In the genomic region with DNA sequence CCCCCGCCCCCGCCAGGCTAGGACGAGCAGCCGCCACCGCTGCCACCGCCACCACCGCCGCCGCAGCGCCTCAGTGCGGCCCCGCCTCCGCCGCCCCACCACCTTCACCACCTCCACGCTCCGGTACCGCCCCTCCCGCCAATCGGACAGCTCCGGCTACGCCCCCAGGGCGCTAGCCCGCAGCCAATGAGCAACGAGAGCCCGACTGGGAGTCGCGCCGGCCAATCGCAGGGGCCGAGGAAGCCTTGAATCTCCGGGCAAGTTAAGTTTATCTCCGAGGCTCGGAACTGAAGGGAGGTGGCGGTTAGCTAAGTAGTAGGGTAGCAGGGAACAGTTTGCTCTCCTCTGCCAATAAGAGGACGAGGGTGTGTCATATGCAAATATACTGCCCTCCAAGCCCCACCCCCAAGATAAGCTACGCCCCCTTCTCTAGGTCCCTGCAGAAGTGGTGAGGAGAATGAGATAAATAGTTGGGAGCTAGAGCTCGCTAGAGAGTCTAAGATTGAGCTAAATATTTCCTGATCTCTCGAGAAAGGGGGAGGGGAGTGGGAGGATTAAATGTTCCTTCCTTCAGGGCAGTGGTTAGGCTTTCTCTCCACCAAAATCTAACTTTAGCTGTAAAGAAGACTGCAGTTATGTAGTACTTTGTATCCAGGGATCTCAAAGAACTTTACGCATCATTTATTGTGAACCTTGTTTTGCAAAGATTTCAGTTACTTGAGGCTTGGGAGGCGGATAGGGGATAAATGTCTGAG, we compare ENCODE assay signal across 8 cellular contexts. TPM values are rescaled to one million over a fixed set of nuclear protein-coding genes. Genes with fewer than 3 reads are reported as not detected.
A peak's percentile ranks its signal among the peaks of the same experiment; 100 is the strongest.
DNase-seq lines count a peak whose midpoint lies in the region; ATAC-seq and TF ChIP-seq lines count a peak whose summit lies in the region.

A gene with protein sequence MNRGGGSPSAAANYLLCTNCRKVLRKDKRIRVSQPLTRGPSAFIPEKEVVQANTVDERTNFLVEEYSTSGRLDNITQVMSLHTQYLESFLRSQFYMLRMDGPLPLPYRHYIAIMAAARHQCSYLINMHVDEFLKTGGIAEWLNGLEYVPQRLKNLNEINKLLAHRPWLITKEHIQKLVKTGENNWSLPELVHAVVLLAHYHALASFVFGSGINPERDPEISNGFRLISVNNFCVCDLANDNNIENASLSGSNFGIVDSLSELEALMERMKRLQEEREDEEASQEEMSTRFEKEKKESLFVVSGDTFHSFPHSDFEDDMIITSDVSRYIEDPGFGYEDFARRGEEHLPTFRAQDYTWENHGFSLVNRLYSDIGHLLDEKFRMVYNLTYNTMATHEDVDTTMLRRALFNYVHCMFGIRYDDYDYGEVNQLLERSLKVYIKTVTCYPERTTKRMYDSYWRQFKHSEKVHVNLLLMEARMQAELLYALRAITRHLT (minus strand): TSS at position 77 of the 755 bp plus-strand sequence. CDS start 342 bp downstream, outside the sequence.

- peaks cover 30% of the 10 kb centered on the region for H3K4me1 Mint-ChIP-seq in T-helper 1 cell treated with Interleukin-12 subunit alpha and Interleukin-12 subunit beta and Interleukin-4 antibody, amounts not matched to agents 30 μg/mL and 1 μg/mL, for 36 hours (ENCODE audit: low read depth)
- peaks cover 8% of the 10 kb centered on the region for H3K4me1 Mint-ChIP-seq in type B pancreatic cell (ENCODE audit: unreplicated experiment)

- H3K27ac Mint-ChIP-seq in T-helper 1 cell treated with Interleukin-12 subunit alpha and Interleukin-12 subunit beta and Interleukin-4 antibody, amounts not matched to agents 30 μg/mL and 1 μg/mL, for 36 hours = peak within 1 kb of the TSS; percentile 80
- peak within 1 kb of the TSS; percentile 57 for H3K27ac Mint-ChIP-seq in type B pancreatic cell

- peak within 1 kb of the TSS; percentile 91 for H3K4me3 Mint-ChIP-seq in T-helper 1 cell treated with Interleukin-12 subunit alpha and Interleukin-12 subunit beta and Interleukin-4 antibody, amounts not matched to agents 30 μg/mL and 1 μg/mL, for 36 hours
- peak within 1 kb of the TSS; percentile 99 for H3K4me3 Mint-ChIP-seq in type B pancreatic cell

- peak; percentile 94 for DNase-seq in GM13977 (ENCODE audit: low spot score)
- peak; percentile 14 for DNase-seq in NCI-H146 treated with DMSO at 0.1 percent for 48 hours (lab: John Stamatoyannopoulos, UW; ENCODE audit: unreplicated experiment)
- DNase-seq in amniotic epithelial cell (ENCODE audit: low read depth) = peak; percentile 99
- DNase-seq in left cardiac atrium = peak; percentile 99
- DNase-seq in posterior cingulate gyrus = peak; percentile 94 to 100 (median 99)
- DNase-seq in type B pancreatic cell (ENCODE audit: extremely low spot score, unreplicated experiment) = peak; percentile 99

- H3K36me3 Mint-ChIP-seq in T-helper 1 cell treated with Interleukin-12 subunit alpha and Interleukin-12 subunit beta and Interleukin-4 antibody, amounts not matched to agents 30 μg/mL and 1 μg/mL, for 36 hours (ENCODE audit: low read depth) = peaks cover 2% of the 10 kb centered on the region
- H3K36me3 Mint-ChIP-seq in type B pancreatic cell = peaks cover under 1% of the 10 kb centered on the region

- in situ Hi-C loops in GM13977 (cut with MboI; ENCODE audit: low pct_unique_long_range_greater_than_20kb, low sequenced_read_pairs, unreplicated experiment) = no loop called here

- ATAC-seq in HG02870 (IDR thresholded peaks at IDR 0.05; ENCODE audit: unreplicated experiment) = peak; percentile 95
- ATAC-seq in left cardiac atrium = peak; percentile 96 to 97

- peak; percentile 7 for TF ChIP-seq CTCF in GM13977 (IDR thresholded peaks at IDR 0.05; ENCODE audit: extremely low read depth, insufficient read depth, missing control alignments)
- TF ChIP-seq CTCF in type B pancreatic cell (conservative IDR thresholded peaks at IDR 0.05) = no peak

- peaks cover 20% of the 10 kb centered on the region for H3K27me3 Mint-ChIP-seq in T-helper 1 cell treated with Interleukin-12 subunit alpha and Interleukin-12 subunit beta and Interleukin-4 antibody, amounts not matched to agents 30 μg/mL and 1 μg/mL, for 36 hours (ENCODE audit: low read depth)
- H3K27me3 Mint-ChIP-seq in type B pancreatic cell = no peaks in the 10 kb centered on the region

- intact Hi-C loops in left cardiac atrium (cut with DNase I) (no loop called here), posterior cingulate gyrus (cut with DNase I) (loop anchor here (5.0 to 10.0 kb wide), 3 partner anchors 79 to 471 kb away; no protein-coding TSS in a partner anchor)

- H3K9me3 Mint-ChIP-seq in T-helper 1 cell treated with Interleukin-12 subunit alpha and Interleukin-12 subunit beta and Interleukin-4 antibody, amounts not matched to agents 30 μg/mL and 1 μg/mL, for 36 hours = no peaks in the 10 kb centered on the region
- H3K9me3 Mint-ChIP-seq in type B pancreatic cell = no peaks in the 10 kb centered on the region

RNA-seq across cellular contexts. Expression of the gene that starts here (rescaled TPM):
- total RNA-seq in left cardiac atrium = 10 to 100 TPM in 1 of 2 donors, 1 to 10 TPM in 1; 9.0 to 17.2 TPM
- 58.2 and 107 TPM in 2 replicates for total RNA-seq in type B pancreatic cell (ENCODE audit: low replicate concordance)

Comparison
In these comparisons a context has a peak if more than half of its experiments do, and no peak if none do; other contexts are left out.
1. Peak in every context shown above with its lines: DNase-seq and ATAC-seq.
2. DNase-seq: peak in every context shown above with its lines; median percentile 99 in amniotic epithelial cell; 99 in left cardiac atrium; 99 in posterior cingulate gyrus; 99 in type B pancreatic cell; 94 in GM13977; 14 in NCI-H146 treated with DMSO at 0.1 percent for 48 hours.